23 cellular contexts compared by ENCODE assay signal in genomic region chr14:89370781-89371180, GRCh38. TPM values are rescaled to one million over a fixed set of nuclear protein-coding genes. Genes with fewer than 3 reads are reported as not detected.
A peak's percentile ranks its signal among the peaks of the same experiment; 100 is the strongest.
DNase-seq lines count a peak whose midpoint lies in the region; ATAC-seq and TF ChIP-seq lines count a peak whose summit lies in the region.
"Had no signal": no experiment of that assay in that cellular context is flagged by ENCODE, and none has a peak within 500 bp of the region (broad histone marks: within the 10 kb centered on the region; RNA-seq: fewer than 3 reads in every experiment).

No MANE protein-coding gene starts in this region.

- H3K4me1 ChIP-seq in naive thymus-derived CD4-positive, alpha-beta T cell (ENCODE audit: control insufficient read depth in 2 of 2, insufficient read depth in 2 of 2, low read length in 2 of 2) = peaks cover 5 to 8% of the 10 kb centered on the region in 2 donors
- H3K4me1 ChIP-seq: HAP-1 had no signal

- H3K36me3 ChIP-seq in naive thymus-derived CD4-positive, alpha-beta T cell (ENCODE audit: control insufficient read depth in 2 of 3, insufficient read depth in 3 of 3, low read length in 3 of 3) = no peaks in the 10 kb centered on the region
- H3K36me3 ChIP-seq: HAP-1, heart right ventricle, spleen, tibial nerve had no signal

- no peaks in the 10 kb centered on the region for H3K9me3 ChIP-seq in naive thymus-derived CD4-positive, alpha-beta T cell (ENCODE audit: control insufficient read depth in 2 of 3, low read length in 3 of 3)
- H3K9me3 ChIP-seq: HAP-1, tibial nerve had no signal

- H3K4me1 Mint-ChIP-seq in activated naive CD4-positive, alpha-beta T cell treated with anti-CD3 and anti-CD28 coated beads, Interleukin-2, amount 50 U/mL, for 24 hours = peaks cover 75% of the 10 kb centered on the region
- H3K4me1 Mint-ChIP-seq in brain = peaks cover 61% of the 10 kb centered on the region
- peaks cover 31 to 84% (median 74%) of the 10 kb centered on the region in 7 donors for H3K4me1 Mint-ChIP-seq in naive thymus-derived CD4-positive, alpha-beta T cell

- H3K4me3 Mint-ChIP-seq in activated naive CD4-positive, alpha-beta T cell treated with anti-CD3 and anti-CD28 coated beads, Interleukin-2, amount 50 U/mL, for 24 hours = no peak overlapping the region
- H3K4me3 Mint-ChIP-seq in brain = peak overlapping the region in 1 of 5 experiments; percentile 30
- H3K4me3 Mint-ChIP-seq in naive thymus-derived CD4-positive, alpha-beta T cell = peak overlapping the region in 1 of 10 donors; percentile 13
- H3K4me3 Mint-ChIP-seq: activated naive CD8-positive, alpha-beta T cell treated with anti-CD3 and anti-CD28 coated beads for 36 hours; stimulated activated naive CD8-positive, alpha-beta T cell treated with anti-CD3 and anti-CD28 coated beads, Interleukin-15, amount 100 ng/mL, for 72 hours had no signal

- H3K27ac Mint-ChIP-seq in activated naive CD4-positive, alpha-beta T cell treated with anti-CD3 and anti-CD28 coated beads, Interleukin-2, amount 50 U/mL, for 24 hours = peak overlapping the region; percentile 48
- peak overlapping the region in 1 of 2 donors; percentile 44 for H3K27ac Mint-ChIP-seq in activated naive CD4-positive, alpha-beta T cell treated with anti-CD3 and anti-CD28 coated beads, Interleukin-2, amount 50 U/mL, for 72 hours
- peak overlapping the region in 4 of 5 experiments; percentile 63 to 89 (median 70) for H3K27ac Mint-ChIP-seq in brain
- peak overlapping the region in 8 of 9 donors; percentile 27 to 89 (median 73) for H3K27ac Mint-ChIP-seq in naive thymus-derived CD4-positive, alpha-beta T cell

- H3K9me3 Mint-ChIP-seq in activated naive CD4-positive, alpha-beta T cell treated with anti-CD3 and anti-CD28 coated beads, Interleukin-2, amount 50 U/mL, for 24 hours = no peaks in the 10 kb centered on the region
- H3K9me3 Mint-ChIP-seq in activated naive CD4-positive, alpha-beta T cell treated with anti-CD3 and anti-CD28 coated beads, Interleukin-2, amount 50 U/mL, for 72 hours = peaks cover 0 to 9% of the 10 kb centered on the region in 2 donors
- peaks cover 4 to 18% (median 15%) of the 10 kb centered on the region in 5 experiments for H3K9me3 Mint-ChIP-seq in brain
- peaks cover 0 to 7% (median 0%) of the 10 kb centered on the region in 11 donors for H3K9me3 Mint-ChIP-seq in naive thymus-derived CD4-positive, alpha-beta T cell
- H3K9me3 Mint-ChIP-seq: stimulated activated naive CD8-positive, alpha-beta T cell treated with anti-CD3 and anti-CD28 coated beads, Interleukin-15, amount 100 ng/mL, for 72 hours had no signal

- CTCF ChIA-PET in naive thymus-derived CD4-positive, alpha-beta T cell (lab: Charles Lee) = no interaction called here

- POLR2A ChIA-PET in naive thymus-derived CD4-positive, alpha-beta T cell (lab: Charles Lee) = no interaction called here

- H3K27me3 Mint-ChIP-seq in activated naive CD4-positive, alpha-beta T cell treated with anti-CD3 and anti-CD28 coated beads, Interleukin-2, amount 50 U/mL, for 24 hours = no peaks in the 10 kb centered on the region
- H3K27me3 Mint-ChIP-seq in brain = no peaks in the 10 kb centered on the region
- H3K27me3 Mint-ChIP-seq in naive thymus-derived CD4-positive, alpha-beta T cell = no peaks in the 10 kb centered on the region
- H3K27me3 Mint-ChIP-seq: activated naive CD8-positive, alpha-beta T cell treated with anti-CD3 and anti-CD28 coated beads for 36 hours; stimulated activated naive CD8-positive, alpha-beta T cell treated with anti-CD3 and anti-CD28 coated beads, Interleukin-15, amount 100 ng/mL, for 72 hours had no signal

- in situ Hi-C loops in KBM-7 (cut with MboI; ENCODE audit: low pct_unique_long_range_greater_than_20kb, low sequenced_read_pairs) = no loop called here

- no peak for DNase-seq in activated naive CD4-positive, alpha-beta T cell treated with anti-CD3 and anti-CD28 coated beads, Interleukin-2, amount 50 U/mL, for 72 hours (ENCODE audit: low spot score in 2 of 2)
- DNase-seq in naive thymus-derived CD4-positive, alpha-beta T cell = no peak
- DNase-seq in ureter (ENCODE audit: low spot score) (peak; percentile 23), NCI-H1417 (lab: John Stamatoyannopoulos, UW) (no peak), KBM-7 (no peak), hypothalamus (lab: John Stamatoyannopoulos, UW) (no peak)
- DNase-seq: activated CD8-positive, alpha-beta memory T cell treated with anti-CD3 and anti-CD28 coated beads for 24 hours; activated naive CD8-positive, alpha-beta T cell treated with anti-CD3 and anti-CD28 coated beads for 36 hours; C1 segment of cervical spinal cord; cerebellar nuclear complex; heart right ventricle; left ventricle myocardium superior; NCI-H187 treated with DMSO at 0.1 percent for 48 hours; NCI-H2227 treated with DMSO at 0.1 percent for 48 hours; NCI-H748 treated with DMSO at 0.1 percent for 48 hours; spleen; stimulated activated CD4-positive, alpha-beta T cell treated with anti-CD3 and anti-CD28 coated beads, Interleukin-4, amount 100 ng/mL, for 4 hours; stimulated activated naive CD8-positive, alpha-beta T cell treated with anti-CD3 and anti-CD28 coated beads, Interleukin-15, amount 100 ng/mL, for 72 hours; T1000 had no signal

- H3K36me3 Mint-ChIP-seq in activated naive CD4-positive, alpha-beta T cell treated with anti-CD3 and anti-CD28 coated beads, Interleukin-2, amount 50 U/mL, for 24 hours = peaks cover 19% of the 10 kb centered on the region
- H3K36me3 Mint-ChIP-seq in activated naive CD4-positive, alpha-beta T cell treated with anti-CD3 and anti-CD28 coated beads, Interleukin-2, amount 50 U/mL, for 72 hours = peaks cover 13 to 72% of the 10 kb centered on the region in 2 donors
- H3K36me3 Mint-ChIP-seq in brain = peaks cover 69% of the 10 kb centered on the region
- H3K36me3 Mint-ChIP-seq in naive thymus-derived CD4-positive, alpha-beta T cell = peaks cover 4 to 27% (median 9%) of the 10 kb centered on the region in 5 donors

- intact Hi-C loops in naive thymus-derived CD4-positive, alpha-beta T cell (cut with micrococcal nuclease) = no loop called here

- H3K27ac ChIP-seq in naive thymus-derived CD4-positive, alpha-beta T cell (ENCODE audit: low read depth, low read length) = no peak overlapping the region
- H3K27ac ChIP-seq: heart right ventricle, tibial nerve had no signal

- H3K27me3 ChIP-seq in naive thymus-derived CD4-positive, alpha-beta T cell (ENCODE audit: control insufficient read depth in 2 of 2, insufficient read depth in 2 of 2, low read length in 2 of 2) = no peaks in the 10 kb centered on the region
- H3K27me3 ChIP-seq: heart right ventricle, spleen, tibial nerve had no signal

- no peak for ATAC-seq in activated naive CD4-positive, alpha-beta T cell treated with anti-CD3 and anti-CD28 coated beads, Interleukin-2, amount 50 U/mL, for 72 hours
- ATAC-seq in naive thymus-derived CD4-positive, alpha-beta T cell = no peak
- ATAC-seq: heart right ventricle; left ventricle myocardium superior; stimulated activated naive CD8-positive, alpha-beta T cell treated with anti-CD3 and anti-CD28 coated beads, Interleukin-15, amount 100 ng/mL, for 72 hours had no signal

- H3K4me3 ChIP-seq in naive thymus-derived CD4-positive, alpha-beta T cell (ENCODE audit: low read length) = no peak overlapping the region
- H3K4me3 ChIP-seq: HAP-1, heart right ventricle, spleen, tibial nerve had no signal

- TF ChIP-seq CTCF in brain (conservative IDR thresholded peaks at IDR 0.05) = no peak

RNA-seq across cellular contexts. Expression of gene FOXN3, which starts 46.3 kb away (rescaled TPM):
- 100 to 1,000 TPM in 1 of 2 donors, 10 to 100 TPM in 1; 75.3 to 104 TPM for total RNA-seq in activated naive CD4-positive, alpha-beta T cell treated with anti-CD3 and anti-CD28 coated beads, Interleukin-2, amount 50 U/mL, for 72 hours
- 46.4 TPM for polyA plus RNA-seq in brain (ENCODE audit: insufficient read depth, low read depth, low replicate concordance)
- total RNA-seq in naive thymus-derived CD4-positive, alpha-beta T cell = 100 to 1,000 TPM; 103 to 192 (median 149) TPM
- 100 to 1,000 TPM; 120 to 156 TPM for polyA plus RNA-seq in naive thymus-derived CD4-positive, alpha-beta T cell
- total RNA-seq in ureter = 91.7 TPM
